ENCODE assay signal across 25 cellular contexts in the genomic region with DNA sequence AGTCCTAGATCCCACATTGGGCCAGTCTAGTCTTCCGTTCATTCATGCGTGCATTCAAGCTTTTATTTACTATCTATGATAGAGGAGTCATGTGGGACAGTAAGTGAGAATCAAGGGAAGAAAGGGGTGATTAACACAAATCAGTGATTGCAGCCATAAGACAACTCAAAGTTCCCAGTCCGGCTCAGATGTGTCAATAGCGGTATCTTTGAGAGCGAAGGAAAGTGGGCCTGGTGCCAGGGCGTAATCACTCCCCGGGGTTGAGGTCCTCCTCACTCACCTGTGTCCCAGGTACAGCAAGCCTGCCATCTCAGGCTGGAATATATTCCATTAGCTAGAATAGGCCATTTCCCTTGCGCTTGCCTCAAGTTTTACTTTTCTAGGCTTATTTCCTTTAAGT.
"Had no signal": no experiment of that assay in that cellular context is flagged by ENCODE, and none has a peak within 500 bp of the region (broad histone marks: within the 10 kb centered on the region; RNA-seq: fewer than 3 reads in every experiment).

No MANE protein-coding gene starts in this region.

- DNase-seq: activated CD4-positive, alpha-beta memory T cell treated with anti-CD3 and anti-CD28 coated beads for 36 hours; activated CD4-positive, alpha-beta T cell treated with anti-CD3 and anti-CD28 coated beads, Interleukin-2, amount 10 ng/mL, durations not matched to agents 7 days and 5 days; activated CD4-positive, CD25-positive, alpha-beta regulatory T cell; activated CD8-positive, alpha-beta memory T cell treated with anti-CD3 and anti-CD28 coated beads, Interleukin-2, amount 50 U/mL, for 4 hours; activated gamma-delta T cell treated with Interleukin-2 at 50 U/mL for 16 hours; activated naive CD4-positive, alpha-beta T cell treated with anti-CD3 and anti-CD28 coated beads, Interleukin-2, amount 10 ng/mL, durations not matched to agents 7 days and 5 days; activated naive CD8-positive, alpha-beta T cell treated with anti-CD3 and anti-CD28 coated beads for 36 hours; activated T-cell treated with anti-CD3 and anti-CD28 coated beads, Interleukin-2, amount 50 U/mL, for 72 hours; IMR-90; KG1; NCI-H1092; NCI-H1694 treated with DMSO at 0.1 percent for 48 hours; NCI-H2081 treated with DMSO at 0.1 percent for 48 hours; NCI-H2171 treated with DMSO at 0.1 percent for 48 hours; NCI-H226; NCI-H524; NCI-H82; Right ventricle myocardium superior; SJCRH30; SK-N-SH; T-helper 1 cell had no signal

- H3K4me1 Mint-ChIP-seq: activated naive CD8-positive, alpha-beta T cell treated with anti-CD3 and anti-CD28 coated beads for 36 hours had no signal

- H3K27ac Mint-ChIP-seq: activated CD4-positive, alpha-beta memory T cell treated with anti-CD3 and anti-CD28 coated beads for 36 hours; activated CD4-positive, alpha-beta T cell treated with anti-CD3 and anti-CD28 coated beads, Interleukin-2, amount 10 ng/mL, durations not matched to agents 7 days and 5 days; activated naive CD4-positive, alpha-beta T cell treated with anti-CD3 and anti-CD28 coated beads, Interleukin-2, amount 10 ng/mL, durations not matched to agents 7 days and 5 days; activated naive CD8-positive, alpha-beta T cell treated with anti-CD3 and anti-CD28 coated beads for 36 hours; activated T-cell treated with anti-CD3 and anti-CD28 coated beads, Interleukin-2, amount 50 U/mL, for 72 hours; activated T-helper 2 cell treated with anti-CD3 and anti-CD28 coated beads, Interferon-gamma antibody, Interleukin-2, Interleukin-4, amounts not matched to agents 10 μg/mL and 5 μg/mL and 100 μg/mL, durations not matched to agents 14 hours and 24 hours and 36 hours had no signal

- H3K27me3 Mint-ChIP-seq: activated naive CD4-positive, alpha-beta T cell treated with anti-CD3 and anti-CD28 coated beads, Interleukin-2, amount 10 ng/mL, durations not matched to agents 7 days and 5 days had no signal

- H3K27ac ChIP-seq: RWPE1, SJCRH30, VCaP had no signal

- H3K9ac ChIP-seq: SK-N-SH had no signal

- H3K4me3 ChIP-seq: SJCRH30 had no signal

- H3K36me3 ChIP-seq: SJCRH30 had no signal

- H3K9me3 ChIP-seq: SJCRH30, SK-N-SH had no signal

- H3K4me3 Mint-ChIP-seq: activated CD4-positive, alpha-beta memory T cell treated with anti-CD3 and anti-CD28 coated beads for 36 hours; activated CD4-positive, alpha-beta T cell treated with anti-CD3 and anti-CD28 coated beads, Interleukin-2, amount 10 ng/mL, durations not matched to agents 7 days and 5 days; activated naive CD4-positive, alpha-beta T cell treated with anti-CD3 and anti-CD28 coated beads, Interleukin-2, amount 10 ng/mL, durations not matched to agents 7 days and 5 days; activated naive CD8-positive, alpha-beta T cell treated with anti-CD3 and anti-CD28 coated beads for 36 hours; activated T-cell treated with anti-CD3 and anti-CD28 coated beads, Interleukin-2, amount 50 U/mL, for 72 hours had no signal

- H3K27me3 ChIP-seq: SJCRH30 had no signal

- H3K36me3 Mint-ChIP-seq: activated CD4-positive, alpha-beta memory T cell treated with anti-CD3 and anti-CD28 coated beads for 36 hours; activated naive CD4-positive, alpha-beta T cell treated with anti-CD3 and anti-CD28 coated beads, Interleukin-2, amount 10 ng/mL, durations not matched to agents 7 days and 5 days; activated naive CD8-positive, alpha-beta T cell treated with anti-CD3 and anti-CD28 coated beads for 36 hours had no signal

- H3K9me3 Mint-ChIP-seq: activated CD4-positive, alpha-beta memory T cell treated with anti-CD3 and anti-CD28 coated beads for 36 hours; activated CD4-positive, alpha-beta T cell treated with anti-CD3 and anti-CD28 coated beads, Interleukin-2, amount 10 ng/mL, durations not matched to agents 7 days and 5 days; activated naive CD4-positive, alpha-beta T cell treated with anti-CD3 and anti-CD28 coated beads, Interleukin-2, amount 10 ng/mL, durations not matched to agents 7 days and 5 days; activated naive CD8-positive, alpha-beta T cell treated with anti-CD3 and anti-CD28 coated beads for 36 hours; activated T-cell treated with anti-CD3 and anti-CD28 coated beads, Interleukin-2, amount 50 U/mL, for 72 hours had no signal

- H3K4me1 ChIP-seq: SJCRH30 had no signal

- ATAC-seq: activated T-cell treated with anti-CD3 and anti-CD28 coated beads, Interleukin-2, amount 50 U/mL, for 72 hours; Panc1 had no signal
